In genomic region chr1:53593758-53594380, GRCh38 we compare ENCODE assay signal across 1 cellular context.
TF ChIP-seq lines count a peak whose summit lies in the region.

No MANE protein-coding gene starts in this region.

TF ChIP-seq in GM12878, 131 proteins besides CTCF, POLR2A, EP300 and RAD21 (continued from another document):
- TF ChIP-seq ZBTB11 (CRISPR knock-in tag; IDR thresholded peaks at IDR 0.05) (no peak), BCL3 (IDR thresholded peaks at IDR 0.05; ENCODE audit: borderline replicate concordance, insufficient read depth, low read depth, low read length, poor library complexity, severe bottlenecking) (no peak), CEBPZ (IDR thresholded peaks at IDR 0.05; ENCODE audit: low read depth, low read length) (no peak), CHD4 (IDR thresholded peaks at IDR 0.05) (no peak), BACH1 (IDR thresholded peaks at IDR 0.05; ENCODE audit: borderline replicate concordance) (no peak), CHD2 (IDR thresholded peaks at IDR 0.05; ENCODE audit: borderline replicate concordance, low read depth, low read length) (no peak), HCFC1 (IDR thresholded peaks at IDR 0.05; ENCODE audit: low read length) (no peak)
TF ChIP-seq in GM12878: peak in this region for 0.
